In the genomic region with DNA sequence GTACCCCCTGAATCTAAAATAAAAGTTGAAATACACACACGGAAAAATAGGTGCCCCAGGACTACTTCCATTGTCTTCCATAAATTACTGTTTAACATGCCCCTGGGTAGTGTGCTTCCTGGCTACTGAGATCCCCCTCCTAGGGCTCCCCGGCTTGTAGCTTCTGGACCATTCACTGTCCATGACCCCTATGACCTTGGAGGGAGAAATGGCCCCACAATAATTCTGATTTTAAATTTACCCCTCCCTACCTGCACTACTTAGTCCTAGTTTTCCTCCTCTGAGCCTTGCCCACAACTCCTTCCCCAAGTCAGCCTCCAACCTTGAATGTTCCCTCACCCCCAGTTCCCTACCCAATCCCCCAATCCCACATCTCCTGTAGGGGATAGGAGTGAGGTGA, we compare ENCODE assay signal across 1 cellular context.
TF ChIP-seq lines count a peak whose summit lies in the region.

No MANE protein-coding gene starts in this region.

TF ChIP-seq in H1, 55 proteins besides CTCF, POLR2A, EP300 and RAD21:
- no peak for TF ChIP-seq SP1 (IDR thresholded peaks at IDR 0.05; ENCODE audit: low read depth, low read length)
- TF ChIP-seq HDAC6 (IDR thresholded peaks at IDR 0.05; ENCODE audit: low read depth, low read length): no peak
- no peak for TF ChIP-seq PHF8 (conservative IDR thresholded peaks at IDR 0.05; ENCODE audit: low read depth, low read length)
- no peak for TF ChIP-seq RBBP5 (IDR thresholded peaks at IDR 0.05; ENCODE audit: borderline replicate concordance, low read depth, low read length)
- no peak for TF ChIP-seq EGR1 (IDR thresholded peaks at IDR 0.05; ENCODE audit: borderline replicate concordance, low read depth, low read length)
- no peak for TF ChIP-seq MAFK (IDR thresholded peaks at IDR 0.05; ENCODE audit: low read depth, low read length)
- TF ChIP-seq BCL11A (IDR thresholded peaks at IDR 0.05; ENCODE audit: low read depth in 2 of 2, low read length in 2 of 2): no peak
- no peak for TF ChIP-seq KDM4A (IDR thresholded peaks at IDR 0.05; ENCODE audit: low read depth, low read length, severe bottlenecking)
- no peak for TF ChIP-seq ATF3 (IDR thresholded peaks at IDR 0.05; ENCODE audit: insufficient read depth, low read depth, low read length)
- TF ChIP-seq RFX5 (IDR thresholded peaks at IDR 0.05; ENCODE audit: borderline replicate concordance, low read depth, low read length): no peak
- TF ChIP-seq BACH1 (IDR thresholded peaks at IDR 0.05; ENCODE audit: low read length): no peak
